ENCODE assay signal across 11 cellular contexts in genomic region chr1:109253803-109254620, GRCh38. TPM values are rescaled to one million over a fixed set of nuclear protein-coding genes. Genes with fewer than 3 reads are reported as not detected.
A peak's percentile ranks its signal among the peaks of the same experiment; 100 is the strongest.
DNase-seq lines count a peak whose midpoint lies in the region; ATAC-seq and TF ChIP-seq lines count a peak whose summit lies in the region.
"Had no signal": no experiment of that assay in that cellular context is flagged by ENCODE, and none has a peak within 500 bp of the region (broad histone marks: within the 10 kb centered on the region; RNA-seq: fewer than 3 reads in every experiment).

No MANE protein-coding gene starts in this region.

- POLR2A ChIA-PET in WTC11 (lab: Charles Lee), result interaction anchor here (0.6 to 2.7 kb wide), 8 partner anchors 14 to 172 kb away, joined by 3 to 14 read pairs (median 4); partner anchors contain the start of genes PSMA5 and SARS1
- POLR2A ChIA-PET in activated CD4-positive, alpha-beta T cell treated with anti-CD3 and anti-CD28 coated beads, Interleukin-2, amount 10 ng/mL, durations not matched to agents 7 days and 5 days (lab: Charles Lee), result no interaction called here

- H3K27ac Mint-ChIP-seq in WTC11, result no peak overlapping the region
- H3K27ac Mint-ChIP-seq in activated CD4-positive, alpha-beta T cell treated with anti-CD3 and anti-CD28 coated beads, Interleukin-2, amount 10 ng/mL, durations not matched to agents 7 days and 5 days, result no peak overlapping the region
- H3K27ac Mint-ChIP-seq: activated naive CD4-positive, alpha-beta T cell treated with anti-CD3 and anti-CD28 coated beads, Interleukin-2, amount 50 U/mL, for 24 hours had no signal

- TF ChIP-seq CTCF in WTC11 (IDR thresholded peaks at IDR 0.05), result no peak

- CTCF ChIA-PET in WTC11 (lab: Charles Lee), result interaction anchor here (0.6 to 6.0 kb wide), 25 partner anchors 9 to 278 kb away, joined by 3 to 109 read pairs (median 6); partner anchors contain the start of genes ELAPOR1, PSRC1, SARS1 and SORT1
- CTCF ChIA-PET in activated CD4-positive, alpha-beta T cell treated with anti-CD3 and anti-CD28 coated beads, Interleukin-2, amount 10 ng/mL, durations not matched to agents 7 days and 5 days (lab: Charles Lee), result interaction anchor here (1.0 to 4.0 kb wide), 7 partner anchors 10 to 292 kb away, joined by 3 to 14 read pairs (median 4); no protein-coding TSS in a partner anchor

- no peak overlapping the region for H3K4me3 Mint-ChIP-seq in WTC11
- H3K4me3 Mint-ChIP-seq in activated CD4-positive, alpha-beta T cell treated with anti-CD3 and anti-CD28 coated beads, Interleukin-2, amount 10 ng/mL, durations not matched to agents 7 days and 5 days, result no peak overlapping the region
- H3K4me3 Mint-ChIP-seq: activated naive CD4-positive, alpha-beta T cell treated with anti-CD3 and anti-CD28 coated beads, Interleukin-2, amount 50 U/mL, for 24 hours had no signal

- peaks cover 15% of the 10 kb centered on the region for H3K27me3 Mint-ChIP-seq in WTC11 (ENCODE audit: low read depth)
- peaks cover 2% of the 10 kb centered on the region for H3K27me3 Mint-ChIP-seq in activated CD4-positive, alpha-beta T cell treated with anti-CD3 and anti-CD28 coated beads, Interleukin-2, amount 10 ng/mL, durations not matched to agents 7 days and 5 days
- H3K27me3 Mint-ChIP-seq: activated naive CD4-positive, alpha-beta T cell treated with anti-CD3 and anti-CD28 coated beads, Interleukin-2, amount 50 U/mL, for 24 hours had no signal

- peaks cover 8% of the 10 kb centered on the region; the same call in 1 of the 2 replicates for H3K9me3 Mint-ChIP-seq in WTC11
- H3K9me3 Mint-ChIP-seq in activated CD4-positive, alpha-beta T cell treated with anti-CD3 and anti-CD28 coated beads, Interleukin-2, amount 10 ng/mL, durations not matched to agents 7 days and 5 days, result no peaks in the 10 kb centered on the region
- H3K9me3 Mint-ChIP-seq: activated naive CD4-positive, alpha-beta T cell treated with anti-CD3 and anti-CD28 coated beads, Interleukin-2, amount 50 U/mL, for 24 hours had no signal

- ATAC-seq in WTC11, result peak; percentile 7
- peak; percentile 37 for ATAC-seq in sciatic nerve
- no peak for ATAC-seq in GM21526 (IDR thresholded peaks at IDR 0.05; ENCODE audit: low FRiP score, unreplicated experiment)

- peaks cover 34% of the 10 kb centered on the region for H3K4me1 Mint-ChIP-seq in WTC11
- H3K4me1 Mint-ChIP-seq in activated CD4-positive, alpha-beta T cell treated with anti-CD3 and anti-CD28 coated beads, Interleukin-2, amount 10 ng/mL, durations not matched to agents 7 days and 5 days, result peaks cover 5% of the 10 kb centered on the region

- DNase-seq in ELF-1 (ENCODE audit: low read depth, low spot score) (peak; percentile 81), WTC11 (ENCODE audit: low spot score) (no peak), hepatic stellate cell (ENCODE audit: low spot score) (peak; percentile 71), sciatic nerve (ENCODE audit: low spot score) (no peak), NOMO-1 (lab: John Stamatoyannopoulos, UW; ENCODE audit: unreplicated experiment in 2 of 2) (no peak), middle frontal gyrus (ENCODE audit: extremely low spot score, low spot score) (no peak)
- DNase-seq in activated CD4-positive, alpha-beta T cell treated with anti-CD3 and anti-CD28 coated beads, Interleukin-2, amount 10 ng/mL, durations not matched to agents 7 days and 5 days, result no peak
- DNase-seq: NCI-H774 had no signal

- intact Hi-C loops in sciatic nerve (cut with DNase I), result no loop called here

- peaks cover 17% of the 10 kb centered on the region for H3K36me3 Mint-ChIP-seq in WTC11
- no peaks in the 10 kb centered on the region for H3K36me3 Mint-ChIP-seq in activated CD4-positive, alpha-beta T cell treated with anti-CD3 and anti-CD28 coated beads, Interleukin-2, amount 10 ng/mL, durations not matched to agents 7 days and 5 days (ENCODE audit: low read depth)

TF ChIP-seq in WTC11, 78 proteins besides CTCF, POLR2A, EP300 and RAD21:
- no peak for TF ChIP-seq CDX4 (CRISPR knock-in tag; IDR thresholded peaks at IDR 0.05; ENCODE audit: borderline replicate concordance)
- TF ChIP-seq SMAD4 (CRISPR knock-in tag; IDR thresholded peaks at IDR 0.05), result no peak
- TF ChIP-seq SP1 (CRISPR knock-in tag; conservative IDR thresholded peaks at IDR 0.05), result no peak
- no peak for TF ChIP-seq SOX15 (CRISPR knock-in tag; IDR thresholded peaks at IDR 0.05)
- no peak for TF ChIP-seq ELF4 (CRISPR knock-in tag; IDR thresholded peaks at IDR 0.05; ENCODE audit: low read depth)
- no peak for TF ChIP-seq ZNF423 (CRISPR knock-in tag; IDR thresholded peaks at IDR 0.05)

RNA-seq across cellular contexts. Expression of gene CELSR2, which starts 4.7 kb away (rescaled TPM):
- total RNA-seq in WTC11 (2021) (26.8 to 31.3 TPM (median 28.2 TPM) in 3 replicates), sciatic nerve (24.0 TPM)
- total RNA-seq in activated CD4-positive, alpha-beta T cell treated with anti-CD3 and anti-CD28 coated beads, Interleukin-2, amount 10 ng/mL, durations not matched to agents 7 days and 5 days, result 1 to 10 TPM; 5.2 to 5.3 TPM

RNA-seq across cellular contexts. Expression of gene PSRC1, which starts 28.9 kb away (rescaled TPM):
- total RNA-seq in WTC11 (2021) (56.9 to 68.4 TPM (median 64.1 TPM) in 3 replicates), sciatic nerve (7.6 TPM)
- total RNA-seq in activated CD4-positive, alpha-beta T cell treated with anti-CD3 and anti-CD28 coated beads, Interleukin-2, amount 10 ng/mL, durations not matched to agents 7 days and 5 days, result 10 to 100 TPM; 32.7 to 34.5 TPM

RNA-seq across cellular contexts. Expression of gene SARS1, which starts 40.3 kb away (rescaled TPM):
- total RNA-seq in WTC11 (2021) (126 to 149 TPM (median 129 TPM) in 3 replicates), sciatic nerve (123 TPM)
- total RNA-seq in activated CD4-positive, alpha-beta T cell treated with anti-CD3 and anti-CD28 coated beads, Interleukin-2, amount 10 ng/mL, durations not matched to agents 7 days and 5 days, result 100 to 1,000 TPM; 138 to 140 TPM

RNA-seq across cellular contexts. Expression of gene MYBPHL, which starts 52.8 kb away (rescaled TPM):
- total RNA-seq in WTC11 (2021) (0.23 to 1.2 TPM (median 0.94 TPM) in 3 replicates), sciatic nerve (0.45 TPM)
- total RNA-seq in activated CD4-positive, alpha-beta T cell treated with anti-CD3 and anti-CD28 coated beads, Interleukin-2, amount 10 ng/mL, durations not matched to agents 7 days and 5 days, result not detected
- total RNA-seq: lung microvascular endothelial cell had no signal

Comparison
In these comparisons a context has a peak if more than half of its experiments do, and no peak if none do; other contexts are left out.
1. DNase-seq: peak in ELF-1 (single experiment) and hepatic stellate cell (single experiment); none in WTC11 (single experiment), sciatic nerve (single experiment), NOMO-1 (0 of 2), activated CD4-positive, alpha-beta T cell treated with anti-CD3 and anti-CD28 coated beads, Interleukin-2, amount 10 ng/mL, durations not matched to agents 7 days and 5 days (single experiment) and middle frontal gyrus (single experiment).